In the genomic region with DNA sequence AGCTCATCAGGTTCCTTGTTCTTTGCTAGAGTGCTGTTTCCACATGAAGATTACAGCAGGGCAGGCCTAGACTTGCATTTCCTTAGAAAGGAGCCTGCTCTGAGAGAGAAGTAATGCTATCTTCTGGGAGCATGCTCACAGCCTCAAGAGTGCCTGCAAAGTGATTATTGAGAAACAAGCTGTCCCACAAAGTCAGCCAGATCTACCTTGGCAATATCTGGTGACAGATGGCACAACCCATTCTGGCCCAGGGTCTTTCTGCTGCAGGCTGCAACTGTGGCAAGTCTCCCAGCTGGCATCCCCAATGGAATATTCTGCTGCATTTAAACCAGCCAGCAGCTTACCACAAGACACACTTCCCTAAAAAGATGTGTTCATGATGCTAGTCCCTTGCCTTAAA, we compare ENCODE assay signal across 10 cellular contexts. TPM values are rescaled to one million over a fixed set of nuclear protein-coding genes. Genes with fewer than 3 reads are reported as not detected.
DNase-seq lines count a peak whose midpoint lies in the region; ATAC-seq and TF ChIP-seq lines count a peak whose summit lies in the region.
"Had no signal": no experiment of that assay in that cellular context is flagged by ENCODE, and none has a peak within 500 bp of the region (broad histone marks: within the 10 kb centered on the region; RNA-seq: fewer than 3 reads in every experiment).

No MANE protein-coding gene starts in this region.

- H3K9me3 Mint-ChIP-seq in WTC11: no peaks in the 10 kb centered on the region
- H3K9me3 Mint-ChIP-seq in naive B cell: no peaks in the 10 kb centered on the region

- no peaks in the 10 kb centered on the region; the same call in 1 of the 2 replicates for H3K36me3 ChIP-seq in Karpas-422 (ENCODE audit: insufficient read depth, low read length)
- peaks cover 15% of the 10 kb centered on the region; the same call in 1 of the 2 replicates for H3K36me3 ChIP-seq in GM23248 (ENCODE audit: low read depth)

- H3K4me3 ChIP-seq in Karpas-422 (ENCODE audit: low read length) (no peak overlapping the region), GM23248 (no peak overlapping the region)

- H3K9me3 ChIP-seq in Karpas-422 (ENCODE audit: low read length) (no peaks in the 10 kb centered on the region), GM23248 (ENCODE audit: low read depth) (no peaks in the 10 kb centered on the region)

- POLR2A ChIA-PET in WTC11 (lab: Charles Lee): no interaction called here

- peak overlapping the region; percentile 28; the same call in 1 of the 2 replicates for H3K27ac ChIP-seq in Karpas-422 (ENCODE audit: low read length)
- no peak overlapping the region for H3K27ac ChIP-seq in GM23248

- H3K27me3 ChIP-seq in Karpas-422 (ENCODE audit: low read length): no peaks in the 10 kb centered on the region
- H3K27me3 ChIP-seq in GM23248 (replicated peaks; ENCODE audit: insufficient read depth): no peaks in the 10 kb centered on the region

- H3K4me3 Mint-ChIP-seq in WTC11: no peak overlapping the region
- H3K4me3 Mint-ChIP-seq in naive B cell: no peak overlapping the region

- DNase-seq in G401 (ENCODE audit: low spot score) (peak; percentile 95), Karpas-422 (no peak), WTC11 (ENCODE audit: low spot score) (no peak), naive B cell (no peak), germinal center (ENCODE audit: low spot score) (no peak), GM23248 (no peak)
- DNase-seq in activated effector memory CD4-positive, alpha-beta T cell treated with Interleukin-2 at 50 U/mL for 16 hours: no peak
- DNase-seq: activated CD8-positive, alpha-beta memory T cell treated with anti-CD3 and anti-CD28 coated beads, Interleukin-2, amount 50 U/mL, for 4 hours; NCI-H1417 treated with DMSO at 0.1 percent for 48 hours; PC-3 had no signal

- in situ Hi-C loops in G401 (cut with HindIII; ENCODE audit: low sequenced_read_pairs): no loop called here
- in situ Hi-C loops in GM23248 (cut with MboI): no loop called here

- H3K9me2 ChIP-seq in Karpas-422 (replicated peaks; ENCODE audit: insufficient read depth, low read length) (no peaks in the 10 kb centered on the region), GM23248 (ENCODE audit: insufficient read depth) (no peaks in the 10 kb centered on the region)

- peaks cover 13% of the 10 kb centered on the region for H3K4me1 ChIP-seq in Karpas-422 (ENCODE audit: low read length)
- H3K4me1 ChIP-seq in GM23248 (ENCODE audit: insufficient read depth): no peaks in the 10 kb centered on the region

- H2AFZ ChIP-seq in Karpas-422 (ENCODE audit: low read length): no peak overlapping the region
- H2AFZ ChIP-seq in GM23248: no peak overlapping the region

- ATAC-seq in WTC11 (no peak), naive B cell (ENCODE audit: low read depth in 2 of 2) (no peak)
- ATAC-seq: PC-3 had no signal

- H4K20me1 ChIP-seq in Karpas-422 (ENCODE audit: insufficient read depth, low read depth, low read length): no peaks in the 10 kb centered on the region
- H4K20me1 ChIP-seq in GM23248 (ENCODE audit: insufficient read depth): no peaks in the 10 kb centered on the region

- H3K4me1 Mint-ChIP-seq in WTC11: peaks cover 12% of the 10 kb centered on the region
- peaks cover 20 to 48% (median 21%) of the 10 kb centered on the region in 3 donors for H3K4me1 Mint-ChIP-seq in naive B cell

- H3K9ac ChIP-seq in Karpas-422 (ENCODE audit: low read length) (no peak overlapping the region), GM23248 (no peak overlapping the region)

- H3K27me3 Mint-ChIP-seq in WTC11 (ENCODE audit: low read depth) (no peaks in the 10 kb centered on the region), naive B cell (no peaks in the 10 kb centered on the region)

- H3K27ac Mint-ChIP-seq in WTC11 (peak overlapping the region; percentile 70; the same call in 1 of the 2 replicates), naive B cell (peak overlapping the region in 5 of 6 donors; percentile 13 to 74 (median 63))

- CTCF ChIA-PET in WTC11 (lab: Charles Lee): interaction anchor here (0.6 to 2.5 kb wide), 3 partner anchors 29 to 167 kb away, joined by 3 to 13 read pairs (median 3); a partner anchor contains a TSS

- H3F3A ChIP-seq in GM23248 (ENCODE audit: insufficient read depth): no peaks in the 10 kb centered on the region

- no peak for TF ChIP-seq CTCF in WTC11 (IDR thresholded peaks at IDR 0.05)

- peaks cover 23% of the 10 kb centered on the region for H3K36me3 Mint-ChIP-seq in WTC11
- H3K36me3 Mint-ChIP-seq in naive B cell: peaks cover 21 to 38% of the 10 kb centered on the region in 2 donors

- H3K79me2 ChIP-seq in Karpas-422 (ENCODE audit: low read length) (no peaks in the 10 kb centered on the region), GM23248 (ENCODE audit: insufficient read depth) (no peaks in the 10 kb centered on the region)

- peak overlapping the region; percentile 12 for H3K4me2 ChIP-seq in Karpas-422 (ENCODE audit: low read depth, low read length, poor library complexity, severe bottlenecking)
- no peak overlapping the region for H3K4me2 ChIP-seq in GM23248 (ENCODE audit: unreplicated experiment)

TF ChIP-seq in WTC11, 78 proteins besides CTCF, POLR2A, EP300 and RAD21 (continues in another document):
- no peak for TF ChIP-seq ZNF232 (CRISPR knock-in tag; IDR thresholded peaks at IDR 0.05)
- TF ChIP-seq, protein P1, sequence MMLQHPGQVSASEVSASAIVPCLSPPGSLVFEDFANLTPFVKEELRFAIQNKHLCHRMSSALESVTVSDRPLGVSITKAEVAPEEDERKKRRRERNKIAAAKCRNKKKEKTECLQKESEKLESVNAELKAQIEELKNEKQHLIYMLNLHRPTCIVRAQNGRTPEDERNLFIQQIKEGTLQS (CRISPR knock-in tag; conservative IDR thresholded peaks at IDR 0.05): no peak
- TF ChIP-seq, protein P2, sequence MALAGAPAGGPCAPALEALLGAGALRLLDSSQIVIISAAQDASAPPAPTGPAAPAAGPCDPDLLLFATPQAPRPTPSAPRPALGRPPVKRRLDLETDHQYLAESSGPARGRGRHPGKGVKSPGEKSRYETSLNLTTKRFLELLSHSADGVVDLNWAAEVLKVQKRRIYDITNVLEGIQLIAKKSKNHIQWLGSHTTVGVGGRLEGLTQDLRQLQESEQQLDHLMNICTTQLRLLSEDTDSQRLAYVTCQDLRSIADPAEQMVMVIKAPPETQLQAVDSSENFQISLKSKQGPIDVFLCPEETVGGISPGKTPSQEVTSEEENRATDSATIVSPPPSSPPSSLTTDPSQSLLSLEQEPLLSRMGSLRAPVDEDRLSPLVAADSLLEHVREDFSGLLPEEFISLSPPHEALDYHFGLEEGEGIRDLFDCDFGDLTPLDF (CRISPR knock-in tag; IDR thresholded peaks at IDR 0.05): no peak
- TF ChIP-seq ZNF138 (CRISPR knock-in tag; conservative IDR thresholded peaks at IDR 0.05): no peak
- TF ChIP-seq, protein P3, sequence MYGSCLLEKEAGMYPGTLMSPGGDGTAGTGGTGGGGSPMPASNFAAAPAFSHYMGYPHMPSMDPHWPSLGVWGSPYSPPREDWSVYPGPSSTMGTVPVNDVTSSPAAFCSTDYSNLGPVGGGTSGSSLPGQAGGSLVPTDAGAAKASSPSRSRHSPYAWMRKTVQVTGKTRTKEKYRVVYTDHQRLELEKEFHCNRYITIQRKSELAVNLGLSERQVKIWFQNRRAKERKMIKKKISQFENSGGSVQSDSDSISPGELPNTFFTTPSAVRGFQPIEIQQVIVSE (CRISPR knock-in tag; IDR thresholded peaks at IDR 0.05; ENCODE audit: borderline replicate concordance): no peak
- no peak for TF ChIP-seq EMX1 (CRISPR knock-in tag; IDR thresholded peaks at IDR 0.05)
- TF ChIP-seq, protein P4, sequence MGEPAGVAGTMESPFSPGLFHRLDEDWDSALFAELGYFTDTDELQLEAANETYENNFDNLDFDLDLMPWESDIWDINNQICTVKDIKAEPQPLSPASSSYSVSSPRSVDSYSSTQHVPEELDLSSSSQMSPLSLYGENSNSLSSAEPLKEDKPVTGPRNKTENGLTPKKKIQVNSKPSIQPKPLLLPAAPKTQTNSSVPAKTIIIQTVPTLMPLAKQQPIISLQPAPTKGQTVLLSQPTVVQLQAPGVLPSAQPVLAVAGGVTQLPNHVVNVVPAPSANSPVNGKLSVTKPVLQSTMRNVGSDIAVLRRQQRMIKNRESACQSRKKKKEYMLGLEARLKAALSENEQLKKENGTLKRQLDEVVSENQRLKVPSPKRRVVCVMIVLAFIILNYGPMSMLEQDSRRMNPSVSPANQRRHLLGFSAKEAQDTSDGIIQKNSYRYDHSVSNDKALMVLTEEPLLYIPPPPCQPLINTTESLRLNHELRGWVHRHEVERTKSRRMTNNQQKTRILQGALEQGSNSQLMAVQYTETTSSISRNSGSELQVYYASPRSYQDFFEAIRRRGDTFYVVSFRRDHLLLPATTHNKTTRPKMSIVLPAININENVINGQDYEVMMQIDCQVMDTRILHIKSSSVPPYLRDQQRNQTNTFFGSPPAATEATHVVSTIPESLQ (CRISPR knock-in tag; IDR thresholded peaks at IDR 0.05): no peak
- TF ChIP-seq ZNF263 (CRISPR knock-in tag; IDR thresholded peaks at IDR 0.05; ENCODE audit: low read depth): no peak
- TF ChIP-seq, protein P5, sequence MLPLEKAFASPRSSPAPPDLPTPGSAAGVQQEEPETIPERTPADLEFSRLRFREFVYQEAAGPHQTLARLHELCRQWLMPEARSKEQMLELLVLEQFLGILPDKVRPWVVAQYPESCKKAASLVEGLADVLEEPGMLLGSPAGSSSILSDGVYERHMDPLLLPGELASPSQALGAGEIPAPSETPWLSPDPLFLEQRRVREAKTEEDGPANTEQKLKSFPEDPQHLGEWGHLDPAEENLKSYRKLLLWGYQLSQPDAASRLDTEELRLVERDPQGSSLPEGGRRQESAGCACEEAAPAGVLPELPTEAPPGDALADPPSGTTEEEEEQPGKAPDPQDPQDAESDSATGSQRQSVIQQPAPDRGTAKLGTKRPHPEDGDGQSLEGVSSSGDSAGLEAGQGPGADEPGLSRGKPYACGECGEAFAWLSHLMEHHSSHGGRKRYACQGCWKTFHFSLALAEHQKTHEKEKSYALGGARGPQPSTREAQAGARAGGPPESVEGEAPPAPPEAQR (CRISPR knock-in tag; IDR thresholded peaks at IDR 0.05): no peak
- no peak for TF ChIP-seq SP1 (CRISPR knock-in tag; conservative IDR thresholded peaks at IDR 0.05)

RNA-seq across cellular contexts. Expression of a gene that starts 29.3 kb away (rescaled TPM):
- total RNA-seq in G401 (2014; rRNA removed; shearing (Covaris generic)): 10.8 and 12.0 TPM in 2 replicates
- total RNA-seq in Karpas-422 (2014; rRNA removed; shearing (Covaris generic); ENCODE audit: low replicate concordance): 13.1 and 25.5 TPM in 2 replicates
- total RNA-seq in WTC11 (2021): 15.3 to 17.3 TPM (median 15.9 TPM) in 3 replicates
- 10 to 100 TPM in 5 of 6 donors, 1 to 10 TPM in 1; 2.7 to 43.0 (median 17.1) TPM for polyA plus RNA-seq in naive B cell (ENCODE audit: low read depth in 6 of 6)
- total RNA-seq in GM23248 (2014; rRNA removed; shearing (Covaris generic)): 8.1 and 13.3 TPM in 2 replicates
- polyA plus RNA-seq in GM23248 (2016; fragmentation: Nextera tagmentation; extraction: Ambion mirVana): 6.3 and 7.2 TPM in 2 replicates

RNA-seq across cellular contexts. Expression of a gene that starts 58.4 kb away (rescaled TPM):
- total RNA-seq in G401 (2014; rRNA removed; shearing (Covaris generic)): 13.6 and 17.6 TPM in 2 replicates
- 18.1 and 43.1 TPM in 2 replicates for total RNA-seq in Karpas-422 (2014; rRNA removed; shearing (Covaris generic); ENCODE audit: low replicate concordance)
- total RNA-seq in WTC11 (2021): 22.8 to 31.5 TPM (median 30.3 TPM) in 3 replicates
- 1 to 10 TPM; 3.6 to 9.3 (median 5.4) TPM for polyA plus RNA-seq in naive B cell (ENCODE audit: low read depth in 6 of 6)
- 17.2 and 21.9 TPM in 2 replicates for total RNA-seq in GM23248 (2014; rRNA removed; shearing (Covaris generic))
- polyA plus RNA-seq in GM23248 (2016; fragmentation: Nextera tagmentation; extraction: Ambion mirVana): 12.5 and 14.6 TPM in 2 replicates
